17 cellular contexts compared by ENCODE assay signal in the genomic region with DNA sequence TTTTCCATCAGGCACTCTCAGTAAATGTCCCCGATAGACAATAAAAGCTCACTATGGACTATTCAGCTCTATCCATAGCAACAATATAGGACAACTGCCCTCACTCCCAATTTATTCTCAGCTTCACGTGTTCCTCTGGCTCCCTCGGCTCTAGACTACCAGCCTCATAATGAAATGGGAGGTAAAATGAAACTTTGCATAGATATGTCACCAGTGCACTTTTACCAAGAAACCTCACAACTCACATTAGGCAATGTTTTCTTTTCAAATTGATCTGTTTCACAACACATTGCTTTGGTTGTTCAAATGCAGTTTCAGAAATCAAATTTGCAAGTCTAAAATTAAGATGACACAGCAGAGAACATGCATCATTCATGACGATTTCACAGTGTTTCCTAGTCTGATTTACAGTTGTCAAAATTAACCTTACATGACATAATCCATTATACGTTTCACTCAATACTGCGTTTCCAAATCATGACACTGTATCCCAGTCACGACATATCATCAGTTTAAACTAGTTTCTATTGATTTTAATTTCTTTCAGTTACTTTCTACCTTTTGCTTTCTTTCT.
DNase-seq lines count a peak whose midpoint lies in the region; ATAC-seq, FAIRE-seq and TF ChIP-seq lines count a peak whose summit lies in the region.
"Had no signal": no experiment of that assay in that cellular context is flagged by ENCODE, and none has a peak within 500 bp of the region (broad histone marks: within the 10 kb centered on the region; RNA-seq: fewer than 3 reads in every experiment).

No MANE protein-coding gene starts in this region.

- POLR2A ChIA-PET in A549 (lab: Yijun Ruan, JAX) (no interaction called here), GM12878 (lab: Charles Lee) (no interaction called here)

- H3K9me3 ChIP-seq in A549: peaks cover 3% of the 10 kb centered on the region; the same call in 1 of the 3 replicates
- H3K9me3 ChIP-seq in Loucy (ENCODE audit: insufficient read depth, low read depth, low read length): no peaks in the 10 kb centered on the region
- H3K9me3 ChIP-seq in GM12878 (replicated peaks; ENCODE audit: control insufficient read depth, insufficient read depth, low read length): no peaks in the 10 kb centered on the region
- peaks cover 6% of the 10 kb centered on the region for H3K9me3 ChIP-seq in parathyroid adenoma (ENCODE audit: control insufficient read depth, low read length)
- H3K9me3 ChIP-seq: MG63 had no signal

- H3K9me2 ChIP-seq in Loucy (replicated peaks; ENCODE audit: low read depth, low read length): no peaks in the 10 kb centered on the region

- CTCF ChIA-PET in A549 (lab: Yijun Ruan, JAX) (no interaction called here), GM12878 (lab: Yijun Ruan, JAX) (no interaction called here)

- WGBS in A549 (ENCODE audit: missing lambda C conversion rate): 39% methylated on average over 7 of the region's 7 CpGs
- 32% methylated on average over 7 of the region's 7 CpGs for WGBS in GM12878 (ENCODE audit: insufficient coverage, insufficient replicate concordance, low lambda C conversion rate, missing lambda C conversion rate)

- TF ChIP-seq POLR2A in A549 (IDR thresholded peaks at IDR 0.05; ENCODE audit: low read length): no peak
- no peak for TF ChIP-seq POLR2A in GM12878 (IDR thresholded peaks at IDR 0.05; ENCODE audit: low read depth, low read length)

- FAIRE-seq in A549 (lab: Jason Lieb, UNC) (peak; percentile 76), GM12878 (lab: Jason Lieb, UNC) (peak; percentile 64)
- FAIRE-seq: GM18507 had no signal

- H3K4me1 ChIP-seq in A549: peaks cover 56% of the 10 kb centered on the region
- no peaks in the 10 kb centered on the region for H3K4me1 ChIP-seq in Loucy (ENCODE audit: insufficient read depth, low read length, poor library complexity, severe bottlenecking)
- H3K4me1 ChIP-seq in GM12878 (ENCODE audit: control insufficient read depth, insufficient read depth, low read length): no peaks in the 10 kb centered on the region
- peaks cover 24% of the 10 kb centered on the region for H3K4me1 ChIP-seq in parathyroid adenoma

- H3K36me3 ChIP-seq in Loucy (ENCODE audit: insufficient read depth, low read length) (no peaks in the 10 kb centered on the region), GM12878 (ENCODE audit: control insufficient read depth in 2 of 2, insufficient read depth in 2 of 2, low read length in 1 of 2) (no peaks in the 10 kb centered on the region), parathyroid adenoma (ENCODE audit: control insufficient read depth, insufficient read depth, low read length) (no peaks in the 10 kb centered on the region)
- H3K36me3 ChIP-seq: MG63 had no signal

- H3K4me3 ChIP-seq in A549: peak overlapping the region; percentile 6; the same call in 1 of the 3 replicates
- no peak overlapping the region for H3K4me3 ChIP-seq in Loucy (ENCODE audit: low read length, poor library complexity, severe bottlenecking)
- H3K4me3 ChIP-seq in GM12878: no peak overlapping the region
- H3K4me3 ChIP-seq in parathyroid adenoma (ENCODE audit: low read depth, low read length): no peak overlapping the region
- H3K4me3 ChIP-seq: GM23248, MG63 had no signal

- TF ChIP-seq RAD21 in A549 (conservative IDR thresholded peaks at IDR 0.05 in 1 of 2, IDR thresholded peaks at IDR 0.05 in 1 of 2) (no peak), GM12878 (IDR thresholded peaks at IDR 0.05; ENCODE audit: insufficient read depth, low read depth, low read length) (no peak)

- H4K20me1 ChIP-seq in Loucy (ENCODE audit: insufficient read depth, low read length, poor library complexity, severe bottlenecking) (no peaks in the 10 kb centered on the region), GM12878 (ENCODE audit: control insufficient read depth, insufficient read depth) (no peaks in the 10 kb centered on the region)

- TF ChIP-seq EP300 in A549 (IDR thresholded peaks at IDR 0.05) (no peak), GM12878 (IDR thresholded peaks at IDR 0.05; ENCODE audit: borderline replicate concordance in 1 of 2, control insufficient read depth in 1 of 2, low read depth in 2 of 2, low read length in 2 of 2) (no peak)

- H2AFZ ChIP-seq in Loucy (ENCODE audit: low read length) (peak overlapping the region; percentile 53; the same call in 1 of the 2 replicates), GM12878 (ENCODE audit: control insufficient read depth, low read depth, low read length) (no peak overlapping the region), parathyroid adenoma (peak overlapping the region; percentile 65)
- H2AFZ ChIP-seq: GM23248 had no signal

- peak overlapping the region; percentile 62 for H3K4me2 ChIP-seq in A549
- no peak overlapping the region for H3K4me2 ChIP-seq in Loucy (ENCODE audit: low read depth, low read length, poor library complexity, severe bottlenecking)
- H3K4me2 ChIP-seq in GM12878 (ENCODE audit: control insufficient read depth, insufficient read depth): no peak overlapping the region
- no peak overlapping the region for H3K4me2 ChIP-seq in parathyroid adenoma (ENCODE audit: low read length)

- H3F3A ChIP-seq in Loucy (ENCODE audit: low read depth): no peaks in the 10 kb centered on the region

- peak overlapping the region; percentile 79 to 82 for H3K27ac ChIP-seq in A549
- H3K27ac ChIP-seq in GM12878 (ENCODE audit: control insufficient read depth, insufficient read depth): no peak overlapping the region
- H3K27ac ChIP-seq in parathyroid adenoma: peak overlapping the region; percentile 48
- H3K27ac ChIP-seq: GM23248 had no signal

- H3K9ac ChIP-seq in Loucy (ENCODE audit: low read depth, low read length, poor library complexity, severe bottlenecking): no peak overlapping the region
- H3K9ac ChIP-seq in GM12878 (ENCODE audit: control insufficient read depth, insufficient read depth, low read length): no peak overlapping the region
- H3K9ac ChIP-seq in parathyroid adenoma: no peak overlapping the region
- H3K9ac ChIP-seq: GM23248 had no signal

- in situ Hi-C loops in GM12878 (cut with MboI): no loop called here

- H3K79me2 ChIP-seq in Loucy (ENCODE audit: insufficient read depth, low read length) (no peaks in the 10 kb centered on the region), GM12878 (ENCODE audit: control insufficient read depth, insufficient read depth, low read length) (no peaks in the 10 kb centered on the region), parathyroid adenoma (no peaks in the 10 kb centered on the region)

- peak in 1 of 2 experiments; percentile 46; a peak in 3 of 6 replicates for ATAC-seq in A549
- no peak; the same call in 1 of the 3 replicates for ATAC-seq in GM12878
- no peak for ATAC-seq in GM19035 (IDR thresholded peaks at IDR 0.05; ENCODE audit: unreplicated experiment)

- BruUV-seq in GM12878 (replicated peaks; lab: Mats Ljungman, UMichigan): no TSS peak

- SMC1A ChIA-PET in GM12878 (lab: Charles Lee; ENCODE audit: uncharacterized antibody, unreplicated experiment): no interaction called here

- intact Hi-C loops in GM12878 (cut with micrococcal nuclease; ENCODE audit: unreplicated experiment): no loop called here

- H3K27me3 ChIP-seq in Loucy (ENCODE audit: insufficient read depth, low read length, poor library complexity, severe bottlenecking) (no peaks in the 10 kb centered on the region), GM12878 (replicated peaks in 1 of 2; ENCODE audit: control insufficient read depth in 2 of 2, insufficient read depth in 2 of 2, low read length in 1 of 2) (no peaks in the 10 kb centered on the region), parathyroid adenoma (ENCODE audit: control insufficient read depth, insufficient read depth, low read length) (no peaks in the 10 kb centered on the region)
- H3K27me3 ChIP-seq: MG63 had no signal

- peak in 1 of 2 experiments; percentile 55 for DNase-seq in A549 (ENCODE audit: low read depth in 1 of 2, low spot score in 1 of 2)
- no peak for DNase-seq in GM12878 (ENCODE audit: low read depth, low spot score)
- no peak for DNase-seq in OCI-M2 (lab: John Stamatoyannopoulos, UW; ENCODE audit: unreplicated experiment)
- DNase-seq in NCI-H2171 (lab: John Stamatoyannopoulos, UW): no peak
- DNase-seq: C1 segment of cervical spinal cord, DND-41, GM23248, MG63, NCI-H1105 treated with DMSO at 0.1 percent for 48 hours, NCI-H187, NCI-H345, NCI-H69, SHP77 treated with DMSO at 0.1 percent for 48 hours had no signal

- RAD21 ChIA-PET in GM12878 (lab: Charles Lee; ENCODE audit: unreplicated experiment): no interaction called here

- TF ChIP-seq CTCF in A549 (IDR thresholded peaks at IDR 0.05): no peak
- TF ChIP-seq CTCF in Loucy (conservative IDR thresholded peaks at IDR 0.05; ENCODE audit: low read length): no peak
- no peak for TF ChIP-seq CTCF in GM12878 (IDR thresholded peaks at IDR 0.05 in 2 of 3, conservative IDR thresholded peaks at IDR 0.05 in 1 of 3; ENCODE audit: control insufficient read depth in 2 of 3, extremely low read depth in 1 of 3, insufficient read depth in 1 of 3, low read depth in 3 of 3, low read length in 3 of 3)
- TF ChIP-seq CTCF in parathyroid adenoma (IDR thresholded peaks at IDR 0.05): no peak

TF ChIP-seq in A549, 52 proteins besides CTCF, POLR2A, EP300 and RAD21 (continues in another document):
- TF ChIP-seq, protein P1, sequence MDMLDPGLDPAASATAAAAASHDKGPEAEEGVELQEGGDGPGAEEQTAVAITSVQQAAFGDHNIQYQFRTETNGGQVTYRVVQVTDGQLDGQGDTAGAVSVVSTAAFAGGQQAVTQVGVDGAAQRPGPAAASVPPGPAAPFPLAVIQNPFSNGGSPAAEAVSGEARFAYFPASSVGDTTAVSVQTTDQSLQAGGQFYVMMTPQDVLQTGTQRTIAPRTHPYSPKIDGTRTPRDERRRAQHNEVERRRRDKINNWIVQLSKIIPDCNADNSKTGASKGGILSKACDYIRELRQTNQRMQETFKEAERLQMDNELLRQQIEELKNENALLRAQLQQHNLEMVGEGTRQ (IDR thresholded peaks at IDR 0.05): no peak
- TF ChIP-seq FOSL2 (IDR thresholded peaks at IDR 0.05) (no peak), FOSL2 (CRISPR knock-in tag; IDR thresholded peaks at IDR 0.05) (peak; percentile 22; the same call in 1 of the 2 replicates), RNF2 (IDR thresholded peaks at IDR 0.05; ENCODE audit: borderline replicate concordance, low read depth) (no peak), NR3C1 (IDR thresholded peaks at IDR 0.05) (no peak)

TF ChIP-seq in GM12878, 131 proteins besides CTCF, POLR2A, EP300 and RAD21 (continues in another document):
- no peak for TF ChIP-seq CREM (IDR thresholded peaks at IDR 0.05; ENCODE audit: low read depth)
